In genomic region chr10:74977072-74977471, GRCh38 we compare ENCODE assay signal across 20 cellular contexts.
A peak's percentile ranks its signal among the peaks of the same experiment; 100 is the strongest.
DNase-seq lines count a peak whose midpoint lies in the region; ATAC-seq, FAIRE-seq and TF ChIP-seq lines count a peak whose summit lies in the region.
"Had no signal": no experiment of that assay in that cellular context is flagged by ENCODE, and none has a peak within 500 bp of the region (broad histone marks: within the 10 kb centered on the region; RNA-seq: fewer than 3 reads in every experiment).

No MANE protein-coding gene starts in this region.

- H3K4me1 Mint-ChIP-seq in activated T-cell treated with anti-CD3 and anti-CD28 coated beads, Interleukin-2, amount 50 U/mL, for 24 hours (ENCODE audit: low read depth), result peaks cover 35% of the 10 kb centered on the region
- peaks cover 45% of the 10 kb centered on the region for H3K4me1 Mint-ChIP-seq in activated CD8-positive, alpha-beta T cell treated with anti-CD3 and anti-CD28 coated beads, Interleukin-2, amount 10 ng/mL, durations not matched to agents 7 days and 5 days (ENCODE audit: low read depth)
- H3K4me1 Mint-ChIP-seq in nephron progenitor cell, result peaks cover 7% of the 10 kb centered on the region

- H3K27me3 Mint-ChIP-seq in activated T-cell treated with anti-CD3 and anti-CD28 coated beads, Interleukin-2, amount 50 U/mL, for 24 hours, result no peaks in the 10 kb centered on the region
- no peaks in the 10 kb centered on the region for H3K27me3 Mint-ChIP-seq in activated CD8-positive, alpha-beta T cell treated with anti-CD3 and anti-CD28 coated beads, Interleukin-2, amount 10 ng/mL, durations not matched to agents 7 days and 5 days (ENCODE audit: low read depth)
- H3K27me3 Mint-ChIP-seq in nephron progenitor cell (ENCODE audit: low read depth, poor library complexity), result no peaks in the 10 kb centered on the region
- H3K27me3 Mint-ChIP-seq: brain had no signal

- H3K36me3 Mint-ChIP-seq in activated T-cell treated with anti-CD3 and anti-CD28 coated beads, Interleukin-2, amount 50 U/mL, for 24 hours (ENCODE audit: low read depth), result peaks cover 51% of the 10 kb centered on the region
- peaks cover 48% of the 10 kb centered on the region for H3K36me3 Mint-ChIP-seq in activated CD8-positive, alpha-beta T cell treated with anti-CD3 and anti-CD28 coated beads, Interleukin-2, amount 10 ng/mL, durations not matched to agents 7 days and 5 days (ENCODE audit: low read depth)
- H3K36me3 Mint-ChIP-seq in nephron progenitor cell (ENCODE audit: low read depth), result peaks cover 44% of the 10 kb centered on the region

- POLR2A ChIA-PET in activated CD8-positive, alpha-beta T cell treated with anti-CD3 and anti-CD28 coated beads, Interleukin-2, amount 10 ng/mL, durations not matched to agents 7 days and 5 days (lab: Charles Lee), result interaction anchor here (2.5 kb wide), 1 partner anchor 8 kb away, joined by 11 read pairs; no protein-coding TSS in a partner anchor

- TF ChIP-seq CTCF in nephron progenitor cell (IDR thresholded peaks at IDR 0.05), result no peak
- TF ChIP-seq CTCF in dorsolateral prefrontal cortex (IDR thresholded peaks at IDR 0.05 in 54 of 56, conservative IDR thresholded peaks at IDR 0.05 in 2 of 56; ENCODE audit: low read depth in 1 of 56, partially characterized antibody in 56 of 56), result no peak

- peak; percentile 59 for FAIRE-seq in GM18507 (lab: Jason Lieb, UNC)
- FAIRE-seq: endothelial cell of umbilical vein had no signal

- H3K27ac Mint-ChIP-seq in activated T-cell treated with anti-CD3 and anti-CD28 coated beads, Interleukin-2, amount 50 U/mL, for 24 hours, result peak overlapping the region; percentile 58
- peak overlapping the region; percentile 69 for H3K27ac Mint-ChIP-seq in activated CD8-positive, alpha-beta T cell treated with anti-CD3 and anti-CD28 coated beads, Interleukin-2, amount 10 ng/mL, durations not matched to agents 7 days and 5 days
- H3K27ac Mint-ChIP-seq in nephron progenitor cell, result peak overlapping the region; percentile 80

- no peak for ATAC-seq in activated CD8-positive, alpha-beta T cell treated with anti-CD3 and anti-CD28 coated beads, Interleukin-2, amount 10 ng/mL, durations not matched to agents 7 days and 5 days
- no peak for ATAC-seq in GM18502 (IDR thresholded peaks at IDR 0.05; ENCODE audit: poor library complexity, unreplicated experiment)

- intact Hi-C loops in dorsolateral prefrontal cortex (cut with DNase I), result no loop called here

- no peaks in the 10 kb centered on the region for H3K9me3 Mint-ChIP-seq in activated T-cell treated with anti-CD3 and anti-CD28 coated beads, Interleukin-2, amount 50 U/mL, for 24 hours
- no peaks in the 10 kb centered on the region for H3K9me3 Mint-ChIP-seq in activated CD8-positive, alpha-beta T cell treated with anti-CD3 and anti-CD28 coated beads, Interleukin-2, amount 10 ng/mL, durations not matched to agents 7 days and 5 days (ENCODE audit: insufficient read depth)
- H3K9me3 Mint-ChIP-seq in nephron progenitor cell, result no peaks in the 10 kb centered on the region
- H3K9me3 Mint-ChIP-seq: brain had no signal

- CTCF ChIA-PET in activated CD8-positive, alpha-beta T cell treated with anti-CD3 and anti-CD28 coated beads, Interleukin-2, amount 10 ng/mL, durations not matched to agents 7 days and 5 days (lab: Charles Lee), result interaction anchor here (0.9 to 3.0 kb wide), 6 partner anchors 9 to 44 kb away, joined by 3 to 15 read pairs (median 6); no protein-coding TSS in a partner anchor

- H3K4me3 ChIP-seq in dorsolateral prefrontal cortex, result no peak overlapping the region
- H3K4me3 ChIP-seq: coronary artery, SK-N-MC, uterus had no signal

- no peak for DNase-seq in activated T-cell treated with anti-CD3 and anti-CD28 coated beads, Interleukin-2, amount 50 U/mL, for 24 hours
- no peak for DNase-seq in activated T-cell treated with anti-CD3 and anti-CD28 coated beads, Interleukin-2, amount 50 U/mL, for 1 hour
- no peak for DNase-seq in GM18507 (ENCODE audit: extremely low spot score, insufficient read length, low read depth)
- DNase-seq in activated CD8-positive, alpha-beta T cell treated with anti-CD3 and anti-CD28 coated beads, Interleukin-2, amount 10 ng/mL, durations not matched to agents 7 days and 5 days, result no peak
- DNase-seq in nephron progenitor cell, result no peak
- DNase-seq in dorsolateral prefrontal cortex, result no peak
- no peak for DNase-seq in NCI-H2029 (lab: John Stamatoyannopoulos, UW)
- DNase-seq: activated CD4-positive, alpha-beta T cell treated with anti-CD3 and anti-CD28 coated beads, Interleukin-2, amount 50 U/mL, for 4 hours; activated gamma-delta T cell; islet precursor cell; NCI-H1417 treated with DMSO at 0.1 percent for 48 hours; NCI-H2171; NCI-H748 treated with DMSO at 0.1 percent for 48 hours; uterus had no signal

- no peaks in the 10 kb centered on the region for H3K27me3 ChIP-seq in dorsolateral prefrontal cortex
- H3K27me3 ChIP-seq: uterus had no signal

- H3K27ac ChIP-seq in dorsolateral prefrontal cortex, result no peak overlapping the region
- H3K27ac ChIP-seq: coronary artery, parathyroid adenoma, SK-N-MC, uterus had no signal

- peak overlapping the region; percentile 27 for H3K4me3 Mint-ChIP-seq in activated T-cell treated with anti-CD3 and anti-CD28 coated beads, Interleukin-2, amount 50 U/mL, for 24 hours
- H3K4me3 Mint-ChIP-seq in activated CD8-positive, alpha-beta T cell treated with anti-CD3 and anti-CD28 coated beads, Interleukin-2, amount 10 ng/mL, durations not matched to agents 7 days and 5 days, result peak overlapping the region; percentile 62
- H3K4me3 Mint-ChIP-seq in nephron progenitor cell, result no peak overlapping the region
- H3K4me3 Mint-ChIP-seq: brain had no signal
